ENCODE assay signal across 1 cellular context in the genomic region with DNA sequence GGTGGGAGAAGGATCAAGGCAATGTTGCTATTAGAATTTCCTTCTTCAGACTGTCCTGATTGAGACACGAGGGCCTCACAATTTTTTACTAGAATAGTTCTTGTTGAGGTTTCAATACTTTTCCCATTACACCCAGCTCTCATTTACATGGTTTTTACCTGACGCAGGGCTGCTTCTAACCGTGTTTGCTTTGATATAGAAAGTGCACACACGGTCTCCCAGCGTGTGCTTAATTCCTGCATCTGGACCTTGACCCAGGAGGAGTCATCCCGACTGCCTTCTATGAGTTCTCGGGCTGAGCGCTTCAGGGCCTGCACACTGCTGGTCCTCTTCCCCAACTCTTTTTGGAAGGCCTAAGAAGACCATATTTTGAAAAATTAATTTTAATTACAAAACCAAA.
TF ChIP-seq lines count a peak whose summit lies in the region.

No MANE protein-coding gene starts in this region.

TF ChIP-seq in HepG2, 621 proteins besides CTCF, POLR2A, EP300 and RAD21 (continued from another document and continues in another):
- TF ChIP-seq, protein P1, sequence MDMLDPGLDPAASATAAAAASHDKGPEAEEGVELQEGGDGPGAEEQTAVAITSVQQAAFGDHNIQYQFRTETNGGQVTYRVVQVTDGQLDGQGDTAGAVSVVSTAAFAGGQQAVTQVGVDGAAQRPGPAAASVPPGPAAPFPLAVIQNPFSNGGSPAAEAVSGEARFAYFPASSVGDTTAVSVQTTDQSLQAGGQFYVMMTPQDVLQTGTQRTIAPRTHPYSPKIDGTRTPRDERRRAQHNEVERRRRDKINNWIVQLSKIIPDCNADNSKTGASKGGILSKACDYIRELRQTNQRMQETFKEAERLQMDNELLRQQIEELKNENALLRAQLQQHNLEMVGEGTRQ (IDR thresholded peaks at IDR 0.05; ENCODE audit: low read depth, low read length): no peak
- TF ChIP-seq, protein P1 (CRISPR knock-in tag; IDR thresholded peaks at IDR 0.05; ENCODE audit: borderline replicate concordance): no peak
- TF ChIP-seq ARNT (IDR thresholded peaks at IDR 0.05): no peak
- no peak for TF ChIP-seq KLF13 (CRISPR knock-in tag; IDR thresholded peaks at IDR 0.05)
- TF ChIP-seq SRY (CRISPR knock-in tag; IDR thresholded peaks at IDR 0.05): no peak
- no peak for TF ChIP-seq ZC3H13 (CRISPR knock-in tag; IDR thresholded peaks at IDR 0.05)
- TF ChIP-seq, protein P2, sequence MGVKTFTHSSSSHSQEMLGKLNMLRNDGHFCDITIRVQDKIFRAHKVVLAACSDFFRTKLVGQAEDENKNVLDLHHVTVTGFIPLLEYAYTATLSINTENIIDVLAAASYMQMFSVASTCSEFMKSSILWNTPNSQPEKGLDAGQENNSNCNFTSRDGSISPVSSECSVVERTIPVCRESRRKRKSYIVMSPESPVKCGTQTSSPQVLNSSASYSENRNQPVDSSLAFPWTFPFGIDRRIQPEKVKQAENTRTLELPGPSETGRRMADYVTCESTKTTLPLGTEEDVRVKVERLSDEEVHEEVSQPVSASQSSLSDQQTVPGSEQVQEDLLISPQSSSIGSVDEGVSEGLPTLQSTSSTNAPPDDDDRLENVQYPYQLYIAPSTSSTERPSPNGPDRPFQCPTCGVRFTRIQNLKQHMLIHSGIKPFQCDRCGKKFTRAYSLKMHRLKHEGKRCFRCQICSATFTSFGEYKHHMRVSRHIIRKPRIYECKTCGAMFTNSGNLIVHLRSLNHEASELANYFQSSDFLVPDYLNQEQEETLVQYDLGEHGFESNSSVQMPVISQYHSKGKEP (CRISPR knock-in tag; IDR thresholded peaks at IDR 0.05): no peak
- no peak for TF ChIP-seq BORCS8-MEF2B (CRISPR knock-in tag; IDR thresholded peaks at IDR 0.05)
- TF ChIP-seq TOE1 (CRISPR knock-in tag; IDR thresholded peaks at IDR 0.05): no peak
- no peak for TF ChIP-seq ETV6 (CRISPR knock-in tag; conservative IDR thresholded peaks at IDR 0.05)
- TF ChIP-seq, protein P3, sequence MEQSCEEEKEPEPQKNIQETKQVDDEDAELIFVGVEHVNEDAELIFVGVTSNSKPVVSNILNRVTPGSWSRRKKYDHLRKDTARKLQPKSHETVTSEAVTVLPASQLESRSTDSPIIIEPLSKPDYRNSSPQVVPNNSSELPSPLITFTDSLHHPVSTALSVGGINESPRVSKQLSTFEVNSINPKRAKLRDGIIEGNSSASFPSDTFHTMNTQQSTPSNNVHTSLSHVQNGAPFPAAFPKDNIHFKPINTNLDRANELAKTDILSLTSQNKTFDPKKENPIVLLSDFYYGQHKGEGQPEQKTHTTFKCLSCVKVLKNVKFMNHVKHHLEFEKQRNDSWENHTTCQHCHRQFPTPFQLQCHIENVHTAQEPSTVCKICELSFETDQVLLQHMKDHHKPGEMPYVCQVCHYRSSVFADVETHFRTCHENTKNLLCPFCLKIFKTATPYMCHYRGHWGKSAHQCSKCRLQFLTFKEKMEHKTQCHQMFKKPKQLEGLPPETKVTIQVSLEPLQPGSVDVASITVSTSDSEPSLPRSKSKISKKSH (CRISPR knock-in tag; IDR thresholded peaks at IDR 0.05; ENCODE audit: borderline replicate concordance): no peak
- TF ChIP-seq, protein P4, sequence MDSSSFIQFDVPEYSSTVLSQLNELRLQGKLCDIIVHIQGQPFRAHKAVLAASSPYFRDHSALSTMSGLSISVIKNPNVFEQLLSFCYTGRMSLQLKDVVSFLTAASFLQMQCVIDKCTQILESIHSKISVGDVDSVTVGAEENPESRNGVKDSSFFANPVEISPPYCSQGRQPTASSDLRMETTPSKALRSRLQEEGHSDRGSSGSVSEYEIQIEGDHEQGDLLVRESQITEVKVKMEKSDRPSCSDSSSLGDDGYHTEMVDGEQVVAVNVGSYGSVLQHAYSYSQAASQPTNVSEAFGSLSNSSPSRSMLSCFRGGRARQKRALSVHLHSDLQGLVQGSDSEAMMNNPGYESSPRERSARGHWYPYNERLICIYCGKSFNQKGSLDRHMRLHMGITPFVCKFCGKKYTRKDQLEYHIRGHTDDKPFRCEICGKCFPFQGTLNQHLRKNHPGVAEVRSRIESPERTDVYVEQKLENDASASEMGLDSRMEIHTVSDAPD (CRISPR knock-in tag; IDR thresholded peaks at IDR 0.05): no peak
- TF ChIP-seq ZNF747 (CRISPR knock-in tag; IDR thresholded peaks at IDR 0.05; ENCODE audit: borderline replicate concordance): no peak
- no peak for TF ChIP-seq NR2F2 (IDR thresholded peaks at IDR 0.05; ENCODE audit: borderline replicate concordance, low read depth)
- no peak for TF ChIP-seq ZNF780A (CRISPR knock-in tag; IDR thresholded peaks at IDR 0.05)
- peak; percentile 96 for TF ChIP-seq HNF4A (CRISPR knock-in tag; IDR thresholded peaks at IDR 0.05)
- no peak for TF ChIP-seq JUN (CRISPR knock-in tag; IDR thresholded peaks at IDR 0.05)
- TF ChIP-seq ZSCAN9 (CRISPR knock-in tag; IDR thresholded peaks at IDR 0.05; ENCODE audit: borderline replicate concordance): 0 out of 2 replicates have a peak, but pooled peaks have one; percentile 28
- TF ChIP-seq EHMT2 (IDR thresholded peaks at IDR 0.05; ENCODE audit: borderline replicate concordance, low read depth, low read length): 0 out of 2 replicates have a peak, but pooled peaks have one; percentile 33
- no peak for TF ChIP-seq WIZ (CRISPR knock-in tag; IDR thresholded peaks at IDR 0.05)
- TF ChIP-seq, protein P5, sequence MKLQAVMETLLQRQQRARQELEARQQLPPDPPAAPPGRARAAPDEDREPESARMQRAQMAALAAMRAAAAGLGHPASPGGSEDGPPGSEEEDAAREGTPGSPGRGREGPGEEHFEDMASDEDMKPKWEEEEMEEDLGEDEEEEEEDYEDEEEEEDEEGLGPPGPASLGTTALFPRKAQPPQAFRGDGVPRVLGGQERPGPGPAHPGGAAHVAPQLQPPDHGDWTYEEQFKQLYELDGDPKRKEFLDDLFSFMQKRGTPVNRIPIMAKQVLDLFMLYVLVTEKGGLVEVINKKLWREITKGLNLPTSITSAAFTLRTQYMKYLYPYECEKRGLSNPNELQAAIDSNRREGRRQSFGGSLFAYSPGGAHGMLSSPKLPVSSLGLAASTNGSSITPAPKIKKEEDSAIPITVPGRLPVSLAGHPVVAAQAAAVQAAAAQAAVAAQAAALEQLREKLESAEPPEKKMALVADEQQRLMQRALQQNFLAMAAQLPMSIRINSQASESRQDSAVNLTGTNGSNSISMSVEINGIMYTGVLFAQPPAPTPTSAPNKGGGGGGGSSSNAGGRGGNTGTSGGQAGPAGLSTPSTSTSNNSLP (IDR thresholded peaks at IDR 0.05; ENCODE audit: low read depth, low read length): peak; percentile 89
- no peak for TF ChIP-seq BRD4 (CRISPR knock-in tag; IDR thresholded peaks at IDR 0.05)
- TF ChIP-seq SOX6 (IDR thresholded peaks at IDR 0.05): no peak
- TF ChIP-seq SOX6 (CRISPR knock-in tag; IDR thresholded peaks at IDR 0.05): peak; percentile 62; the same call in 1 of the 2 replicates
- TF ChIP-seq, protein P6, sequence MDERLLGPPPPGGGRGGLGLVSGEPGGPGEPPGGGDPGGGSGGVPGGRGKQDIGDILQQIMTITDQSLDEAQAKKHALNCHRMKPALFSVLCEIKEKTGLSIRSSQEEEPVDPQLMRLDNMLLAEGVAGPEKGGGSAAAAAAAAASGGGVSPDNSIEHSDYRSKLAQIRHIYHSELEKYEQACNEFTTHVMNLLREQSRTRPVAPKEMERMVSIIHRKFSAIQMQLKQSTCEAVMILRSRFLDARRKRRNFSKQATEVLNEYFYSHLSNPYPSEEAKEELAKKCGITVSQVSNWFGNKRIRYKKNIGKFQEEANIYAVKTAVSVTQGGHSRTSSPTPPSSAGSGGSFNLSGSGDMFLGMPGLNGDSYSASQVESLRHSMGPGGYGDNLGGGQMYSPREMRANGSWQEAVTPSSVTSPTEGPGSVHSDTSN (CRISPR knock-in tag; IDR thresholded peaks at IDR 0.05): no peak
- TF ChIP-seq, protein P7, sequence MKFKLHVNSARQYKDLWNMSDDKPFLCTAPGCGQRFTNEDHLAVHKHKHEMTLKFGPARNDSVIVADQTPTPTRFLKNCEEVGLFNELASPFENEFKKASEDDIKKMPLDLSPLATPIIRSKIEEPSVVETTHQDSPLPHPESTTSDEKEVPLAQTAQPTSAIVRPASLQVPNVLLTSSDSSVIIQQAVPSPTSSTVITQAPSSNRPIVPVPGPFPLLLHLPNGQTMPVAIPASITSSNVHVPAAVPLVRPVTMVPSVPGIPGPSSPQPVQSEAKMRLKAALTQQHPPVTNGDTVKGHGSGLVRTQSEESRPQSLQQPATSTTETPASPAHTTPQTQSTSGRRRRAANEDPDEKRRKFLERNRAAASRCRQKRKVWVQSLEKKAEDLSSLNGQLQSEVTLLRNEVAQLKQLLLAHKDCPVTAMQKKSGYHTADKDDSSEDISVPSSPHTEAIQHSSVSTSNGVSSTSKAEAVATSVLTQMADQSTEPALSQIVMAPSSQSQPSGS (CRISPR knock-in tag; IDR thresholded peaks at IDR 0.05): peak; percentile 68; the same call in 1 of the 2 replicates
- no peak for TF ChIP-seq SP5 (CRISPR knock-in tag; IDR thresholded peaks at IDR 0.05; ENCODE audit: borderline replicate concordance, low read depth)
- TF ChIP-seq KAT8 (CRISPR knock-in tag; IDR thresholded peaks at IDR 0.05): 0 out of 2 replicates have a peak, but pooled peaks have one; percentile 17
- no peak for TF ChIP-seq TMF1 (CRISPR knock-in tag; IDR thresholded peaks at IDR 0.05; ENCODE audit: low read depth)
- TF ChIP-seq, protein P8, sequence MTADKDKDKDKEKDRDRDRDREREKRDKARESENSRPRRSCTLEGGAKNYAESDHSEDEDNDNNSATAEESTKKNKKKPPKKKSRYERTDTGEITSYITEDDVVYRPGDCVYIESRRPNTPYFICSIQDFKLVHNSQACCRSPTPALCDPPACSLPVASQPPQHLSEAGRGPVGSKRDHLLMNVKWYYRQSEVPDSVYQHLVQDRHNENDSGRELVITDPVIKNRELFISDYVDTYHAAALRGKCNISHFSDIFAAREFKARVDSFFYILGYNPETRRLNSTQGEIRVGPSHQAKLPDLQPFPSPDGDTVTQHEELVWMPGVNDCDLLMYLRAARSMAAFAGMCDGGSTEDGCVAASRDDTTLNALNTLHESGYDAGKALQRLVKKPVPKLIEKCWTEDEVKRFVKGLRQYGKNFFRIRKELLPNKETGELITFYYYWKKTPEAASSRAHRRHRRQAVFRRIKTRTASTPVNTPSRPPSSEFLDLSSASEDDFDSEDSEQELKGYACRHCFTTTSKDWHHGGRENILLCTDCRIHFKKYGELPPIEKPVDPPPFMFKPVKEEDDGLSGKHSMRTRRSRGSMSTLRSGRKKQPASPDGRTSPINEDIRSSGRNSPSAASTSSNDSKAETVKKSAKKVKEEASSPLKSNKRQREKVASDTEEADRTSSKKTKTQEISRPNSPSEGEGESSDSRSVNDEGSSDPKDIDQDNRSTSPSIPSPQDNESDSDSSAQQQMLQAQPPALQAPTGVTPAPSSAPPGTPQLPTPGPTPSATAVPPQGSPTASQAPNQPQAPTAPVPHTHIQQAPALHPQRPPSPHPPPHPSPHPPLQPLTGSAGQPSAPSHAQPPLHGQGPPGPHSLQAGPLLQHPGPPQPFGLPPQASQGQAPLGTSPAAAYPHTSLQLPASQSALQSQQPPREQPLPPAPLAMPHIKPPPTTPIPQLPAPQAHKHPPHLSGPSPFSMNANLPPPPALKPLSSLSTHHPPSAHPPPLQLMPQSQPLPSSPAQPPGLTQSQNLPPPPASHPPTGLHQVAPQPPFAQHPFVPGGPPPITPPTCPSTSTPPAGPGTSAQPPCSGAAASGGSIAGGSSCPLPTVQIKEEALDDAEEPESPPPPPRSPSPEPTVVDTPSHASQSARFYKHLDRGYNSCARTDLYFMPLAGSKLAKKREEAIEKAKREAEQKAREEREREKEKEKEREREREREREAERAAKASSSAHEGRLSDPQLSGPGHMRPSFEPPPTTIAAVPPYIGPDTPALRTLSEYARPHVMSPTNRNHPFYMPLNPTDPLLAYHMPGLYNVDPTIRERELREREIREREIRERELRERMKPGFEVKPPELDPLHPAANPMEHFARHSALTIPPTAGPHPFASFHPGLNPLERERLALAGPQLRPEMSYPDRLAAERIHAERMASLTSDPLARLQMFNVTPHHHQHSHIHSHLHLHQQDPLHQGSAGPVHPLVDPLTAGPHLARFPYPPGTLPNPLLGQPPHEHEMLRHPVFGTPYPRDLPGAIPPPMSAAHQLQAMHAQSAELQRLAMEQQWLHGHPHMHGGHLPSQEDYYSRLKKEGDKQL (CRISPR knock-in tag; IDR thresholded peaks at IDR 0.05; ENCODE audit: low read depth): no peak
- peak; percentile 95 for TF ChIP-seq ZNF263 (CRISPR knock-in tag; IDR thresholded peaks at IDR 0.05)
- TF ChIP-seq MYC (CRISPR knock-in tag; IDR thresholded peaks at IDR 0.05; ENCODE audit: borderline replicate concordance): no peak
- TF ChIP-seq MAZ (IDR thresholded peaks at IDR 0.05; ENCODE audit: borderline replicate concordance, low read depth, low read length): no peak
- TF ChIP-seq MAZ (CRISPR knock-in tag; IDR thresholded peaks at IDR 0.05; ENCODE audit: low read depth): no peak
- TF ChIP-seq TCF7 (IDR thresholded peaks at IDR 0.05; ENCODE audit: low read depth): no peak
- TF ChIP-seq PAF1 (CRISPR knock-in tag; IDR thresholded peaks at IDR 0.05): no peak
- TF ChIP-seq, protein P9, sequence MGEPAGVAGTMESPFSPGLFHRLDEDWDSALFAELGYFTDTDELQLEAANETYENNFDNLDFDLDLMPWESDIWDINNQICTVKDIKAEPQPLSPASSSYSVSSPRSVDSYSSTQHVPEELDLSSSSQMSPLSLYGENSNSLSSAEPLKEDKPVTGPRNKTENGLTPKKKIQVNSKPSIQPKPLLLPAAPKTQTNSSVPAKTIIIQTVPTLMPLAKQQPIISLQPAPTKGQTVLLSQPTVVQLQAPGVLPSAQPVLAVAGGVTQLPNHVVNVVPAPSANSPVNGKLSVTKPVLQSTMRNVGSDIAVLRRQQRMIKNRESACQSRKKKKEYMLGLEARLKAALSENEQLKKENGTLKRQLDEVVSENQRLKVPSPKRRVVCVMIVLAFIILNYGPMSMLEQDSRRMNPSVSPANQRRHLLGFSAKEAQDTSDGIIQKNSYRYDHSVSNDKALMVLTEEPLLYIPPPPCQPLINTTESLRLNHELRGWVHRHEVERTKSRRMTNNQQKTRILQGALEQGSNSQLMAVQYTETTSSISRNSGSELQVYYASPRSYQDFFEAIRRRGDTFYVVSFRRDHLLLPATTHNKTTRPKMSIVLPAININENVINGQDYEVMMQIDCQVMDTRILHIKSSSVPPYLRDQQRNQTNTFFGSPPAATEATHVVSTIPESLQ (CRISPR knock-in tag; conservative IDR thresholded peaks at IDR 0.05): no peak
- TF ChIP-seq THAP11 (CRISPR knock-in tag; IDR thresholded peaks at IDR 0.05): no peak
- no peak for TF ChIP-seq TGIF2 (CRISPR knock-in tag; IDR thresholded peaks at IDR 0.05)
